In the genomic region with DNA sequence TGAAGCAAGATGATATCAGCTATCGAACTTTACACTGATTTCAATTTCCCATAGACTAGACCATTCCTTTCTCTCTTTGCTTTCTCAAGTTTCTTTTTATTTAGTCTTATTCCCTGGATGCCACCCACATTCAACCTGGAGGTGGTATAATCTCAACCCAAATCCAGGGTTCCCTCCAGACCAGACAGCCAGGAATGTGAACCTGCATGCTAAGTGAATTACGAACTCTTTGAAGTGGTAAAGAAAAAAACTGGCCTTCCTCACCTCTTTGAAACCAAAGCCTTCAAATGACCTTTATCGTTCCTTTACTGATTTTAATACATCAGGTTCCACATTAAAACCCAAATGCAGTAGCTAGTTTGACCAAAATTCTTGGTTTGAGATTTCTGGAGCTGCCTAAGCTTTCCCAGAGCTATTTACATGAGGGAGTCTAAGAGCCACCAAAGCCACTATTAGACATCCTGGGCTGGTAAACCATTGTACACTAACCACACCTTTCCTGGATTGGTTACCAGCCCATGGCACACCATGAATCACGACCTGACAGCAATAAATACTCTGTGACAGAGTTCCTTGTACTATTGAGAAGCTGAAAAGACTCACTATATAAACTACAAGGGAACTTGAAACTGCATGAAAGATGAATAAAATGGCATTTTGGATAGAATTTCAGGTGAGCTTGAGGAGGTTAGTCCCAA, we compare ENCODE assay signal across 24 cellular contexts.
DNase-seq lines count a peak whose midpoint lies in the region; ATAC-seq, FAIRE-seq and TF ChIP-seq lines count a peak whose summit lies in the region.
"Had no signal": no experiment of that assay in that cellular context is flagged by ENCODE, and none has a peak within 500 bp of the region (broad histone marks: within the 10 kb centered on the region; RNA-seq: fewer than 3 reads in every experiment).

No MANE protein-coding gene starts in this region.

- no peaks in the 10 kb centered on the region for H3K4me1 Mint-ChIP-seq in activated T-helper 17 cell treated with anti-CD3 and anti-CD28 coated beads, Interleukin-2, amount 50 U/mL, for 72 hours
- H3K4me1 Mint-ChIP-seq in stimulated activated naive B cell treated with anti-CD40 and anti-IgM and Interleukin-4, amounts not matched to agents 10 μg/mL and 1 μg/mL and 100 μg/mL, for 72 hours, result no peaks in the 10 kb centered on the region
- H3K4me1 Mint-ChIP-seq: brain; CD4-positive, CD25-positive, alpha-beta regulatory T cell had no signal

- H3K4me1 ChIP-seq in HepG2 (ENCODE audit: insufficient read depth, low read length) (no peaks in the 10 kb centered on the region), right lobe of liver (no peaks in the 10 kb centered on the region), keratinocyte (ENCODE audit: control insufficient read depth, extremely low read depth, insufficient read depth, low read length) (peaks cover 38% of the 10 kb centered on the region)

- no peaks in the 10 kb centered on the region for H3K79me2 ChIP-seq in HepG2 (ENCODE audit: insufficient read depth, low read length)
- no peaks in the 10 kb centered on the region for H3K79me2 ChIP-seq in keratinocyte (ENCODE audit: control insufficient read depth, insufficient read depth, low read length)

- TF ChIP-seq EP300 in HepG2 (IDR thresholded peaks at IDR 0.05; ENCODE audit: low read depth in 2 of 2, low read length in 2 of 2) (no peak), HepG2 (CRISPR knock-in tag; IDR thresholded peaks at IDR 0.05; ENCODE audit: borderline replicate concordance) (no peak)

- H3K4me2 ChIP-seq in HepG2 (ENCODE audit: low read depth, low read length), result no peak overlapping the region
- H3K4me2 ChIP-seq in keratinocyte (ENCODE audit: control insufficient read depth, extremely low read depth, insufficient read depth, low read depth, low read length), result peak overlapping the region; percentile 35

- in situ Hi-C loops in HepG2 (cut with HindIII; ENCODE audit: extremely low pct_ligation_motif_present, low pct_unique_long_range_greater_than_20kb), result no loop called here

- no peak for ATAC-seq in HepG2
- ATAC-seq in right lobe of liver, result no peak
- peak; percentile 93 for ATAC-seq in activated T-helper 17 cell treated with anti-CD3 and anti-CD28 coated beads, Interleukin-2, amount 50 U/mL, for 72 hours (replicated peaks)
- no peak for ATAC-seq in stimulated activated naive B cell treated with anti-CD40 and anti-IgM and Interleukin-4, amounts not matched to agents 10 μg/mL and 1 μg/mL and 100 μg/mL, for 72 hours (replicated peaks)
- ATAC-seq: heart left ventricle, right cardiac atrium had no signal

- TF ChIP-seq CTCF in HepG2 (CRISPR knock-in tag; IDR thresholded peaks at IDR 0.05) (no peak), right lobe of liver (IDR thresholded peaks at IDR 0.05) (no peak), keratinocyte (optimal IDR thresholded peaks at IDR 0.05 in 1 of 3, IDR thresholded peaks at IDR 0.05 in 1 of 3, conservative IDR thresholded peaks at IDR 0.05 in 1 of 3; ENCODE audit: extremely low read depth in 1 of 3, insufficient read depth in 2 of 3, low read length in 3 of 3) (no peak)

- no peak overlapping the region for H3K27ac Mint-ChIP-seq in activated T-helper 17 cell treated with anti-CD3 and anti-CD28 coated beads, Interleukin-2, amount 50 U/mL, for 72 hours
- H3K27ac Mint-ChIP-seq in stimulated activated naive B cell treated with anti-CD40 and anti-IgM and Interleukin-4, amounts not matched to agents 10 μg/mL and 1 μg/mL and 100 μg/mL, for 72 hours, result no peak overlapping the region
- H3K27ac Mint-ChIP-seq: brain; CD4-positive, CD25-positive, alpha-beta regulatory T cell; mesothelial cell of epicardium had no signal

- BruUV-seq in HepG2 (replicated peaks; lab: Mats Ljungman, UMichigan), result no TSS peak

- CTCF ChIA-PET in HepG2 (lab: Yijun Ruan, JAX; ENCODE audit: low intra/inter-chr PET ratio, low total read pairs), result no interaction called here

- H3K9me3 Mint-ChIP-seq in activated T-helper 17 cell treated with anti-CD3 and anti-CD28 coated beads, Interleukin-2, amount 50 U/mL, for 72 hours, result no peaks in the 10 kb centered on the region
- H3K9me3 Mint-ChIP-seq in stimulated activated naive B cell treated with anti-CD40 and anti-IgM and Interleukin-4, amounts not matched to agents 10 μg/mL and 1 μg/mL and 100 μg/mL, for 72 hours, result no peaks in the 10 kb centered on the region
- H3K9me3 Mint-ChIP-seq: mesothelial cell of epicardium had no signal

- TF ChIP-seq RAD21 in HepG2 (CRISPR knock-in tag; IDR thresholded peaks at IDR 0.05), result no peak

- WGBS in HepG2 (ENCODE audit: low lambda C conversion rate), result 49% methylated on average over 4 of the region's 4 CpGs
- WGBS in right lobe of liver (ENCODE audit: insufficient coverage, low coverage, low lambda C conversion rate, missing lambda C conversion rate), result 51% methylated on average over 4 of the region's 4 CpGs

- H3K9me3 ChIP-seq in HepG2 (ENCODE audit: low read length) (no peaks in the 10 kb centered on the region), right lobe of liver (no peaks in the 10 kb centered on the region), keratinocyte (ENCODE audit: control insufficient read depth, low read depth, low read length) (no peaks in the 10 kb centered on the region)
- H3K9me3 ChIP-seq: heart left ventricle had no signal

- peaks cover 8% of the 10 kb centered on the region for H3K27me3 Mint-ChIP-seq in activated T-helper 17 cell treated with anti-CD3 and anti-CD28 coated beads, Interleukin-2, amount 50 U/mL, for 72 hours
- peaks cover 0 to 5% of the 10 kb centered on the region in 2 donors for H3K27me3 Mint-ChIP-seq in stimulated activated naive B cell treated with anti-CD40 and anti-IgM and Interleukin-4, amounts not matched to agents 10 μg/mL and 1 μg/mL and 100 μg/mL, for 72 hours
- H3K27me3 Mint-ChIP-seq: brain had no signal

- DNase-seq in HepG2 (ENCODE audit: low spot score), result peak; percentile 2
- DNase-seq in right lobe of liver, result no peak
- DNase-seq in keratinocyte (ENCODE audit: low read depth, low spot score), result no peak
- peak; percentile 81 for DNase-seq in urothelium cell line (ENCODE audit: low spot score)
- DNase-seq in activated CD8-positive, alpha-beta memory T cell treated with anti-CD3 and anti-CD28 coated beads for 24 hours, result no peak
- DNase-seq in stimulated activated naive B cell treated with anti-CD40 and anti-IgM and Interleukin-4, amounts not matched to agents 10 μg/mL and 1 μg/mL and 100 μg/mL, for 72 hours, result no peak
- no peak for DNase-seq in pons (ENCODE audit: low spot score)
- DNase-seq: activated CD8-positive, alpha-beta memory T cell treated with anti-CD3 and anti-CD28 coated beads, Interleukin-2, amount 50 U/mL, for 4 hours; activated naive CD4-positive, alpha-beta T cell treated with Interleukin-2 at 50 U/mL for 16 hours; CD4-positive, CD25-positive, alpha-beta regulatory T cell; DMS79; dorsolateral prefrontal cortex; heart left ventricle; kidney; NCI-H2029 treated with DMSO at 0.1 percent for 48 hours; NCI-H524; right cardiac atrium; stimulated activated CD4-positive, alpha-beta T cell treated with anti-CD3 and anti-CD28 coated beads, Interleukin-2, amount 100 ng/mL, for 24 hours; substantia nigra had no signal

- no peaks in the 10 kb centered on the region for H3K36me3 Mint-ChIP-seq in activated T-helper 17 cell treated with anti-CD3 and anti-CD28 coated beads, Interleukin-2, amount 50 U/mL, for 72 hours (ENCODE audit: low read depth)
- H3K36me3 Mint-ChIP-seq in stimulated activated naive B cell treated with anti-CD40 and anti-IgM and Interleukin-4, amounts not matched to agents 10 μg/mL and 1 μg/mL and 100 μg/mL, for 72 hours, result no peaks in the 10 kb centered on the region
- H3K36me3 Mint-ChIP-seq: brain; CD4-positive, CD25-positive, alpha-beta regulatory T cell; mesothelial cell of epicardium had no signal

- TF ChIP-seq POLR2A in HepG2 (IDR thresholded peaks at IDR 0.05; ENCODE audit: insufficient read depth in 1 of 2, low read depth in 2 of 2, low read length in 2 of 2), result no peak
- no peak for TF ChIP-seq POLR2A in right lobe of liver (IDR thresholded peaks at IDR 0.05)

- H3K9ac ChIP-seq in HepG2 (ENCODE audit: insufficient read depth, low read depth, low read length), result no peak overlapping the region
- H3K9ac ChIP-seq in keratinocyte (ENCODE audit: control insufficient read depth, extremely low read depth, insufficient read depth, low read length), result no peak overlapping the region

- H3K27ac ChIP-seq in HepG2 (ENCODE audit: extremely low read length, insufficient read depth, low read length), result no peak overlapping the region
- no peak overlapping the region for H3K27ac ChIP-seq in right lobe of liver
- H3K27ac ChIP-seq in keratinocyte (ENCODE audit: control insufficient read depth, insufficient read depth, low read length), result no peak overlapping the region
- H3K27ac ChIP-seq: dorsolateral prefrontal cortex, SK-N-MC had no signal

- no peaks in the 10 kb centered on the region for H3K9me1 ChIP-seq in keratinocyte (ENCODE audit: control insufficient read depth, extremely low read depth, insufficient read depth, low read length)

- intact Hi-C loops in HepG2 (cut with micrococcal nuclease; ENCODE audit: unreplicated experiment) (no loop called here), right lobe of liver (cut with DNase I) (no loop called here)

- H3K36me3 ChIP-seq in HepG2 (replicated peaks in 1 of 2; ENCODE audit: control insufficient read depth in 1 of 2, insufficient read depth in 2 of 2, low read length in 2 of 2), result no peaks in the 10 kb centered on the region
- no peaks in the 10 kb centered on the region for H3K36me3 ChIP-seq in right lobe of liver
- H3K36me3 ChIP-seq in keratinocyte (ENCODE audit: control insufficient read depth in 2 of 2, extremely low read depth in 1 of 2, insufficient read depth in 2 of 2, low read length in 2 of 2), result peaks cover 1 to 9% of the 10 kb centered on the region in 2 experiments
- H3K36me3 ChIP-seq: heart left ventricle had no signal

- no peaks in the 10 kb centered on the region for H4K20me1 ChIP-seq in HepG2 (ENCODE audit: insufficient read depth, low read length)
- no peaks in the 10 kb centered on the region for H4K20me1 ChIP-seq in keratinocyte (ENCODE audit: control insufficient read depth, extremely low read depth, insufficient read depth, low read length)

- FAIRE-seq in HepG2 (lab: Jason Lieb, UNC), result no peak
- FAIRE-seq in keratinocyte (lab: Jason Lieb, UNC), result peak; percentile 81
- FAIRE-seq in urothelium cell line (lab: Jason Lieb, UNC), result peak; percentile 74
- FAIRE-seq: GM19239, kidney had no signal

- H3K4me3 Mint-ChIP-seq in activated T-helper 17 cell treated with anti-CD3 and anti-CD28 coated beads, Interleukin-2, amount 50 U/mL, for 72 hours, result no peak overlapping the region
- H3K4me3 Mint-ChIP-seq in stimulated activated naive B cell treated with anti-CD40 and anti-IgM and Interleukin-4, amounts not matched to agents 10 μg/mL and 1 μg/mL and 100 μg/mL, for 72 hours, result no peak overlapping the region
- H3K4me3 Mint-ChIP-seq: brain; CD4-positive, CD25-positive, alpha-beta regulatory T cell; mesothelial cell of epicardium had no signal

- H3K4me3 ChIP-seq in HepG2 (replicated peaks in 1 of 3; ENCODE audit: insufficient read depth in 1 of 3, low read depth in 2 of 3, low read length in 3 of 3) (no peak overlapping the region), right lobe of liver (no peak overlapping the region), keratinocyte (ENCODE audit: control insufficient read depth in 2 of 3, extremely low read depth in 1 of 3, insufficient read depth in 2 of 3, low read depth in 1 of 3, low read length in 3 of 3) (no peak overlapping the region)
- H3K4me3 ChIP-seq: dorsolateral prefrontal cortex, heart left ventricle, SK-N-MC had no signal

- POLR2A ChIA-PET in HepG2 (lab: Yijun Ruan, JAX), result no interaction called here

- dilution Hi-C loops in keratinocyte (cut with MboI; ENCODE audit: extremely low pct_ligation_motif_present, low sequenced_read_pairs), result no loop called here

- H3K27me3 ChIP-seq in HepG2 (ENCODE audit: control insufficient read depth in 1 of 2, insufficient read depth in 2 of 2, low read length in 2 of 2) (no peaks in the 10 kb centered on the region), right lobe of liver (no peaks in the 10 kb centered on the region), keratinocyte (ENCODE audit: control insufficient read depth, extremely low read depth, insufficient read depth, low read length) (no peaks in the 10 kb centered on the region)
- H3K27me3 ChIP-seq: dorsolateral prefrontal cortex, heart left ventricle had no signal

- no peak overlapping the region for H2AFZ ChIP-seq in HepG2 (ENCODE audit: low read length)
- no peak overlapping the region for H2AFZ ChIP-seq in keratinocyte (ENCODE audit: control insufficient read depth, low read length)

Comparison
In these comparisons a context has a peak if more than half of its experiments do, and no peak if none do; other contexts are left out.
1. DNase-seq: peak in HepG2 (single experiment) and urothelium cell line (single experiment); none in right lobe of liver (0 of 3), keratinocyte (single experiment), activated CD8-positive, alpha-beta memory T cell treated with anti-CD3 and anti-CD28 coated beads for 24 hours (single experiment), stimulated activated naive B cell treated with anti-CD40 and anti-IgM and Interleukin-4, amounts not matched to agents 10 μg/mL and 1 μg/mL and 100 μg/mL, for 72 hours (single experiment) and pons (single experiment).